In the genomic region with DNA sequence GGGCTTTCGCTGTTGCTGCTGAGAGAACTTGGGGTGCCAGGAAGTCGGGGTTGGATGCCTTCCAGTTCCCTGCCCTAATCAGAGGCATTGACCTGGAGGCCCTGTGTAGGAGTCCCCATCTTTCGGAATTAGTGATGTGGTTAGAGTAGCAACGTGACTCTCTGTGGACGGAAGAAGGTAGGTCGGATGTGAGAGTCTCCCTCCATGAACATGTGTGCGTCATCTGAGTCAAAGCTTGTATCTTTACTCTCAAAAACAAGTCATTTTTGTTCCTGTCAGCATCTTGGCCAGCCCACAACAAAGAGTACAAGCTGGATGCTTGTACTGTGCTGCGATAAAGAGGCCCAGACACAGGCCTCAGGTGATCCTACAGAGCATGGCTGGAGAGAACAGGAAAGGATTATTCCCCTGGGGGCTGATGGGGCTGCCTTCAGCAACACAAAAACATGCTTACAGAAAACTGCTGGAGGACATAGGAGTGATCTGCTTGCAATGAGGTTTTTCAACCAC, we compare ENCODE assay signal across 9 cellular contexts. TPM values are rescaled to one million over a fixed set of nuclear protein-coding genes. Genes with fewer than 3 reads are reported as not detected.
A peak's percentile ranks its signal among the peaks of the same experiment; 100 is the strongest.
DNase-seq lines count a peak whose midpoint lies in the region; ATAC-seq and TF ChIP-seq lines count a peak whose summit lies in the region.
"Had no signal": no experiment of that assay in that cellular context is flagged by ENCODE, and none has a peak within 500 bp of the region (broad histone marks: within the 10 kb centered on the region; RNA-seq: fewer than 3 reads in every experiment).

No MANE protein-coding gene starts in this region.

- intact Hi-C loops in esophagus squamous epithelium (cut with DNase I) = no loop called here

- peak; percentile 42 to 72 for DNase-seq in activated CD8-positive, alpha-beta memory T cell treated with anti-CD3 and anti-CD28 coated beads for 4 hours (ENCODE audit: low read depth in 2 of 2)
- DNase-seq in stimulated activated CD4-positive, alpha-beta T cell treated with anti-CD3 and anti-CD28 coated beads, Interleukin-12 subunit alpha, Interleukin-12 subunit beta, amount 100 ng/mL, for 24 hours (ENCODE audit: low read depth in 2 of 2) = peak; percentile 48 to 65
- DNase-seq in NCI-H2081 (lab: John Stamatoyannopoulos, UW) (no peak), esophagus squamous epithelium (lab: John Stamatoyannopoulos, UW) (no peak), C1 segment of cervical spinal cord (lab: John Stamatoyannopoulos, UW) (no peak), NCI-H345 (lab: John Stamatoyannopoulos, UW) (no peak)

- H3K27me3 ChIP-seq in esophagus squamous epithelium = peaks cover 0 to 15% (median 0%) of the 10 kb centered on the region in 4 donors
- H3K27me3 ChIP-seq: gastrocnemius medialis had no signal

- H3K36me3 ChIP-seq in esophagus squamous epithelium = no peaks in the 10 kb centered on the region
- H3K36me3 ChIP-seq: gastrocnemius medialis had no signal

- no peak overlapping the region for H3K4me3 ChIP-seq in esophagus squamous epithelium
- H3K4me3 ChIP-seq: gastrocnemius medialis had no signal

- peak overlapping the region in 2 of 4 donors; percentile 46 to 50 for H3K27ac ChIP-seq in esophagus squamous epithelium
- H3K27ac ChIP-seq: gastrocnemius medialis had no signal

- 75 to 88% methylated on average over 5 to 6 of the region's 8 CpGs for WGBS in esophagus squamous epithelium, 2 donors

- TF ChIP-seq CTCF in esophagus squamous epithelium (IDR thresholded peaks at IDR 0.05) = no peak

- peaks cover 0 to 15% (median 4%) of the 10 kb centered on the region in 3 donors for H3K4me1 ChIP-seq in esophagus squamous epithelium
- H3K4me1 ChIP-seq: gastrocnemius medialis had no signal

- no peak for TF ChIP-seq POLR2A in esophagus squamous epithelium (IDR thresholded peaks at IDR 0.05)

- ATAC-seq in GM19372 (IDR thresholded peaks at IDR 0.05; ENCODE audit: low read depth, unreplicated experiment) (peak; percentile 99), HG03196 (IDR thresholded peaks at IDR 0.05; ENCODE audit: unreplicated experiment) (peak; percentile 95)
- ATAC-seq: gastrocnemius medialis had no signal

- no peaks in the 10 kb centered on the region for H3K9me3 ChIP-seq in esophagus squamous epithelium
- H3K9me3 ChIP-seq: gastrocnemius medialis had no signal

RNA-seq across cellular contexts. Expression of gene IL10, which starts 31.0 kb away (rescaled TPM):
- 1 to 10 TPM in 2 of 4 donors, under 1 TPM in 1, not detected in 1; 0.70 to 2.5 (median 1.5) TPM for total RNA-seq in esophagus squamous epithelium

RNA-seq across cellular contexts. Expression of gene IL19, which starts 32.7 kb away (rescaled TPM):
- total RNA-seq in esophagus squamous epithelium = 10 to 100 TPM in 2 of 4 donors, under 1 TPM in 1, not detected in 1; 0.23 to 16.8 (median 16.3) TPM
- total RNA-seq: gastrocnemius medialis had no signal

Comparison
In these comparisons a context has a peak if more than half of its experiments do, and no peak if none do; other contexts are left out.
1. DNase-seq: peak in activated CD8-positive, alpha-beta memory T cell treated with anti-CD3 and anti-CD28 coated beads for 4 hours (2 of 2) and stimulated activated CD4-positive, alpha-beta T cell treated with anti-CD3 and anti-CD28 coated beads, Interleukin-12 subunit alpha, Interleukin-12 subunit beta, amount 100 ng/mL, for 24 hours (2 of 2); none in NCI-H2081 (0 of 2), esophagus squamous epithelium (single experiment), C1 segment of cervical spinal cord (0 of 14) and NCI-H345 (single experiment).